ENCODE assay signal across 8 cellular contexts in genomic region chr19:1170938-1171754, GRCh38. TPM values are rescaled to one million over a fixed set of nuclear protein-coding genes. Genes with fewer than 3 reads are reported as not detected.
DNase-seq lines count a peak whose midpoint lies in the region; ATAC-seq and TF ChIP-seq lines count a peak whose summit lies in the region.

No MANE protein-coding gene starts in this region.

- H3K4me3 Mint-ChIP-seq in stimulated activated naive CD8-positive, alpha-beta T cell treated with anti-CD3 and anti-CD28 coated beads, Interleukin-15, Interleukin-2, amounts not matched to agents 100 ng/mL and 50 ng/mL, for 24 hours = peak overlapping the region; percentile 27

- no peaks in the 10 kb centered on the region for H3K27me3 Mint-ChIP-seq in stimulated activated naive CD8-positive, alpha-beta T cell treated with anti-CD3 and anti-CD28 coated beads, Interleukin-15, Interleukin-2, amounts not matched to agents 100 ng/mL and 50 ng/mL, for 24 hours

- TF ChIP-seq CTCF in mammary epithelial cell (conservative IDR thresholded peaks at IDR 0.05 in 1 of 2, IDR thresholded peaks at IDR 0.05 in 1 of 2; ENCODE audit: extremely low read depth in 1 of 2, insufficient read depth in 1 of 2, low read depth in 1 of 2, low read length in 2 of 2) (no peak), brain microvascular endothelial cell (IDR thresholded peaks at IDR 0.05; ENCODE audit: low read depth, low read length, missing control alignments) (no peak)

- no peak for ATAC-seq in stimulated activated naive CD8-positive, alpha-beta T cell treated with anti-CD3 and anti-CD28 coated beads, Interleukin-15, Interleukin-2, amounts not matched to agents 100 U/mL and 50 U/mL, for 24 hours

- no TSS peak for BruUV-seq in mammary epithelial cell (replicated peaks; lab: Mats Ljungman, UMichigan)

- H2AFZ ChIP-seq in mammary epithelial cell (ENCODE audit: low read depth, low read length) = no peak overlapping the region

- CTCF ChIA-PET in mammary epithelial cell (lab: Charles Lee; ENCODE audit: low non-redundant PET) = no interaction called here

- intact Hi-C loops in mammary epithelial cell (cut with micrococcal nuclease) = loop anchor here (5.0 kb wide), 1 partner anchor 39 kb away; no protein-coding TSS in a partner anchor

- no peaks in the 10 kb centered on the region for H3K27me3 ChIP-seq in mammary epithelial cell (ENCODE audit: insufficient read depth, low read length)
- H3K27me3 ChIP-seq in muscle layer of duodenum (ENCODE audit: low read depth, low read length) = no peaks in the 10 kb centered on the region
- no peaks in the 10 kb centered on the region for H3K27me3 ChIP-seq in brain microvascular endothelial cell (replicated peaks)

- WGBS in mammary epithelial cell (ENCODE audit: low coverage, missing lambda C conversion rate) = 32% methylated on average over 30 of the region's 38 CpGs

- H3K79me2 ChIP-seq in mammary epithelial cell (ENCODE audit: insufficient read depth, low read length) = peaks cover 79% of the 10 kb centered on the region

- peak overlapping the region; percentile 15 for H3K9ac ChIP-seq in mammary epithelial cell (ENCODE audit: insufficient read depth, low read length)

- H3K4me1 Mint-ChIP-seq in stimulated activated naive CD8-positive, alpha-beta T cell treated with anti-CD3 and anti-CD28 coated beads, Interleukin-15, Interleukin-2, amounts not matched to agents 100 ng/mL and 50 ng/mL, for 24 hours (ENCODE audit: low read depth) = peaks cover 44% of the 10 kb centered on the region

- DNase-seq in stimulated activated naive CD8-positive, alpha-beta T cell treated with anti-CD3 and anti-CD28 coated beads, Interleukin-15, Interleukin-2, amounts not matched to agents 100 U/mL and 50 U/mL, for 24 hours = no peak
- DNase-seq in mammary epithelial cell (peak; percentile 39), AG08396 (ENCODE audit: low spot score) (no peak), brain microvascular endothelial cell (no peak), DMS53 (lab: John Stamatoyannopoulos, UW) (no peak), erythroblast (lab: John Stamatoyannopoulos, UW) (no peak)

- H3K9me3 ChIP-seq in mammary epithelial cell (replicated peaks; ENCODE audit: insufficient read depth, low read length) = no peaks in the 10 kb centered on the region
- no peaks in the 10 kb centered on the region for H3K9me3 ChIP-seq in muscle layer of duodenum (ENCODE audit: control insufficient read depth in 1 of 2, low read length in 2 of 2)

- H4K20me1 ChIP-seq in mammary epithelial cell (ENCODE audit: insufficient read depth, low read length) = no peaks in the 10 kb centered on the region

- peak overlapping the region; percentile 33 for H3K27ac Mint-ChIP-seq in stimulated activated naive CD8-positive, alpha-beta T cell treated with anti-CD3 and anti-CD28 coated beads, Interleukin-15, Interleukin-2, amounts not matched to agents 100 ng/mL and 50 ng/mL, for 24 hours

- dilution Hi-C loops in mammary epithelial cell (cut with HindIII; ENCODE audit: low sequenced_read_pairs) = no loop called here

- H3K4me3 ChIP-seq in mammary epithelial cell (replicated peaks in 1 of 3; ENCODE audit: insufficient read depth in 1 of 3, low read depth in 2 of 3, low read length in 3 of 3) = peak overlapping the region; percentile 79 to 82 (median 79)
- H3K4me3 ChIP-seq in muscle layer of duodenum (ENCODE audit: low read depth in 1 of 2, low read length in 2 of 2) = peak overlapping the region; percentile 13 to 81
- H3K4me3 ChIP-seq in brain microvascular endothelial cell (ENCODE audit: low read depth, low read length) = no peak overlapping the region

- TF ChIP-seq POLR2A in erythroblast (IDR thresholded peaks at IDR 0.05; ENCODE audit: low read length) = no peak

- in situ Hi-C loops in mammary epithelial cell (cut with MboI; ENCODE audit: low sequenced_read_pairs in 2 of 2) = no loop called here
- in situ Hi-C loops in brain microvascular endothelial cell (cut with HindIII; ENCODE audit: low pct_ligation_motif_present, low sequenced_read_pairs) = no loop called here

- peak overlapping the region; percentile 99 for H3K4me2 ChIP-seq in mammary epithelial cell (ENCODE audit: insufficient read depth, low read depth, low read length)

- H3K36me3 Mint-ChIP-seq in stimulated activated naive CD8-positive, alpha-beta T cell treated with anti-CD3 and anti-CD28 coated beads, Interleukin-15, Interleukin-2, amounts not matched to agents 100 ng/mL and 50 ng/mL, for 24 hours (ENCODE audit: low read depth) = peaks cover 8% of the 10 kb centered on the region

- peaks cover 7% of the 10 kb centered on the region for H3K9me3 Mint-ChIP-seq in stimulated activated naive CD8-positive, alpha-beta T cell treated with anti-CD3 and anti-CD28 coated beads, Interleukin-15, Interleukin-2, amounts not matched to agents 100 ng/mL and 50 ng/mL, for 24 hours

- H3K27ac ChIP-seq in mammary epithelial cell (ENCODE audit: insufficient read depth, low read depth, low read length) = peak overlapping the region; percentile 23
- no peak overlapping the region for H3K27ac ChIP-seq in muscle layer of duodenum (ENCODE audit: low read length)
- H3K27ac ChIP-seq in brain microvascular endothelial cell = no peak overlapping the region

- peaks cover 7% of the 10 kb centered on the region for H3K36me3 ChIP-seq in mammary epithelial cell (ENCODE audit: insufficient read depth, low read length)
- H3K36me3 ChIP-seq in muscle layer of duodenum (ENCODE audit: control insufficient read depth in 1 of 2, insufficient read depth in 2 of 2, low read length in 2 of 2) = peaks cover 0 to 11% of the 10 kb centered on the region in 2 donors
- H3K36me3 ChIP-seq in brain microvascular endothelial cell (replicated peaks) = peaks cover 6% of the 10 kb centered on the region

- H3K4me1 ChIP-seq in mammary epithelial cell (ENCODE audit: insufficient read depth, low read length) (peaks cover 52% of the 10 kb centered on the region), muscle layer of duodenum (ENCODE audit: control insufficient read depth in 1 of 2, insufficient read depth in 2 of 2, low read length in 2 of 2) (peaks cover 2 to 42% of the 10 kb centered on the region in 2 donors)

RNA-seq across cellular contexts. Expression of gene SBNO2, which starts 2.9 kb away (rescaled TPM):
- 100 to 1,000 TPM in 1 of 2 donors, 10 to 100 TPM in 1; 37.0 to 108 TPM for total RNA-seq in mammary epithelial cell
- 22.5 TPM for polyA plus RNA-seq in mammary epithelial cell
- polyA minus RNA-seq in mammary epithelial cell = 34.4 TPM

RNA-seq across cellular contexts. Expression of gene STK11, which starts 34.4 kb away (rescaled TPM):
- total RNA-seq in mammary epithelial cell = 10 to 100 TPM; 57.7 to 67.5 TPM
- 32.7 TPM for polyA plus RNA-seq in mammary epithelial cell
- 48.3 TPM for polyA minus RNA-seq in mammary epithelial cell
